ENCODE assay signal across 9 cellular contexts in genomic region chr6:111759836-111760785, GRCh38.
DNase-seq lines count a peak whose midpoint lies in the region; ATAC-seq, FAIRE-seq and TF ChIP-seq lines count a peak whose summit lies in the region.
"Had no signal": no experiment of that assay in that cellular context is flagged by ENCODE, and none has a peak within 500 bp of the region (broad histone marks: within the 10 kb centered on the region; RNA-seq: fewer than 3 reads in every experiment).

No MANE protein-coding gene starts in this region.

- 21% methylated on average over 18 of the region's 18 CpGs for whole genome bisulfite sequencing in K562 (ENCODE audit: insufficient coverage, low coverage, missing lambda C conversion rate)
- WGBS in transverse colon (ENCODE audit: low coverage in 1 of 2), 2 donors: 34 to 64% methylated on average over 9 to 18 of the region's 18 CpGs

- no peak for ATAC-seq in K562
- peak; percentile 48 to 61 for ATAC-seq in lower lobe of right lung
- ATAC-seq in GM21367 (IDR thresholded peaks at IDR 0.05; ENCODE audit: unreplicated experiment): no peak

- TF ChIP-seq CTCF in K562 (IDR thresholded peaks at IDR 0.05 in 2 of 3, conservative IDR thresholded peaks at IDR 0.05 in 1 of 3; ENCODE audit: insufficient read depth in 2 of 3, low read depth in 1 of 3, low read length in 3 of 3): no peak
- TF ChIP-seq CTCF in lower lobe of right lung (IDR thresholded peaks at IDR 0.05): no peak
- TF ChIP-seq CTCF in transverse colon (IDR thresholded peaks at IDR 0.05): no peak

- intact Hi-C loops in K562 (cut with micrococcal nuclease): no loop called here
- intact Hi-C loops in lower lobe of right lung (cut with DNase I): no loop called here
- intact Hi-C loops in transverse colon (cut with DNase I; ENCODE audit: low total_unique reads): no loop called here

- DNase-seq in activated effector memory CD4-positive, alpha-beta T cell treated with anti-CD3 and anti-CD28 coated beads, Interleukin-2, amount 50 U/mL, for 16 hours: peak; percentile 77
- no peak for DNase-seq in activated effector memory CD4-positive, alpha-beta T cell treated with Interleukin-2 at 50 U/mL for 16 hours
- DNase-seq in K562 (ENCODE audit: extremely low read depth in 1 of 4, low spot score in 3 of 4) (no peak), lower lobe of right lung (no peak), transverse colon (no peak), NCI-H128 (lab: John Stamatoyannopoulos, UW; ENCODE audit: unreplicated experiment) (no peak), NCI-H2081 treated with DMSO at 0.1 percent for 48 hours (lab: John Stamatoyannopoulos, UW) (no peak)

- POLR2A ChIA-PET in K562 (lab: Yijun Ruan, JAX): interaction anchor here (1.8 kb wide), 1 partner anchor 10 kb away, joined by 5 read pairs; no protein-coding TSS in a partner anchor

- no peaks in the 10 kb centered on the region for H3K79me2 ChIP-seq in K562 (ENCODE audit: control insufficient read depth, insufficient read depth, low read length)

- no peak overlapping the region for H3K4me2 ChIP-seq in K562 (ENCODE audit: insufficient read depth, low read length)

- H3K36me3 ChIP-seq in K562 (ENCODE audit: control insufficient read depth, insufficient read depth, low read length): no peaks in the 10 kb centered on the region
- no peaks in the 10 kb centered on the region for H3K36me3 ChIP-seq in lower lobe of right lung
- H3K36me3 ChIP-seq in transverse colon: no peaks in the 10 kb centered on the region

- FAIRE-seq in K562 (lab: Jason Lieb, UNC): no peak
- FAIRE-seq: D721Med had no signal

- H3K9me3 ChIP-seq in K562 (replicated peaks; ENCODE audit: control insufficient read depth, insufficient read depth, low read depth, low read length) (no peaks in the 10 kb centered on the region), lower lobe of right lung (no peaks in the 10 kb centered on the region), transverse colon (no peaks in the 10 kb centered on the region)

- no peak overlapping the region for H3K9ac ChIP-seq in K562 (ENCODE audit: insufficient read depth in 1 of 2, low read depth in 2 of 2, low read length in 2 of 2)

- BruUV-seq in K562 (replicated peaks; lab: Mats Ljungman, UMichigan): no TSS peak

- H3K4me1 ChIP-seq in K562 (replicated peaks in 1 of 2; ENCODE audit: control insufficient read depth in 2 of 2, insufficient read depth in 2 of 2, low read length in 2 of 2) (no peaks in the 10 kb centered on the region), lower lobe of right lung (peaks cover 72% of the 10 kb centered on the region), transverse colon (peaks cover 0 to 54% (median 15%) of the 10 kb centered on the region in 4 donors)

- no peak overlapping the region for H3K27ac ChIP-seq in K562 (ENCODE audit: extremely low read depth, low read depth, low read length)
- H3K27ac ChIP-seq in lower lobe of right lung: peak overlapping the region; percentile 72
- H3K27ac ChIP-seq in transverse colon: peak overlapping the region; percentile 81 to 87 (median 86)

- TF ChIP-seq EP300 in K562 (IDR thresholded peaks at IDR 0.05; ENCODE audit: low read length) (no peak), transverse colon (IDR thresholded peaks at IDR 0.05; ENCODE audit: low read depth) (peak; percentile 32)

- H3K9me1 ChIP-seq in K562 (ENCODE audit: control insufficient read depth, insufficient read depth, low read length): no peaks in the 10 kb centered on the region

- TF ChIP-seq POLR2A in K562 (conservative IDR thresholded peaks at IDR 0.05) (no peak), transverse colon (IDR thresholded peaks at IDR 0.05) (no peak)

- CTCF ChIA-PET in K562 (lab: Yijun Ruan, JAX; ENCODE audit: low intra/inter-chr PET ratio): no interaction called here

- no peak for TF ChIP-seq RAD21 in K562 (CRISPR knock-in tag; conservative IDR thresholded peaks at IDR 0.05 in 1 of 2, IDR thresholded peaks at IDR 0.05 in 1 of 2)

- no peak overlapping the region for H2AFZ ChIP-seq in K562 (ENCODE audit: low read depth, low read length)

- H4K20me1 ChIP-seq in K562 (replicated peaks; ENCODE audit: control insufficient read depth, insufficient read depth, low read length): no peaks in the 10 kb centered on the region

- H3K4me3 ChIP-seq in K562: no peak overlapping the region
- peak overlapping the region; percentile 17 for H3K4me3 ChIP-seq in lower lobe of right lung
- H3K4me3 ChIP-seq in transverse colon: peak overlapping the region in 2 of 4 donors; percentile 19 to 21

- in situ Hi-C loops in K562 (cut with MboI): no loop called here
- in situ Hi-C loops in transverse colon (cut with MboI; ENCODE audit: low pct_ligation_motif_present in 1 of 4, low pct_unique_long_range_greater_than_20kb in 1 of 4, low sequenced_read_pairs in 3 of 4): no loop called here

- H3K27me3 ChIP-seq in K562 (ENCODE audit: control insufficient read depth in 2 of 2, insufficient read depth in 2 of 2, low read length in 2 of 2): peaks cover 0 to 19% of the 10 kb centered on the region in 2 experiments; a peak in 2 of 5 replicates
- no peaks in the 10 kb centered on the region for H3K27me3 ChIP-seq in lower lobe of right lung (ENCODE audit: low read depth)
- H3K27me3 ChIP-seq in transverse colon: no peaks in the 10 kb centered on the region

TF ChIP-seq in K562, 482 proteins besides CTCF, POLR2A, EP300 and RAD21 (continues in another document):
- TF ChIP-seq ZNF384 (IDR thresholded peaks at IDR 0.05; ENCODE audit: low read depth, low read length) (peak; percentile 38; the same call in 1 of the 2 replicates), SNRNP70 (optimal IDR thresholded peaks at IDR 0.05; ENCODE audit: low read depth, low read length) (no peak), MAFG (tag; conservative IDR thresholded peaks at IDR 0.05) (peak; percentile 50; the same call in 1 of the 2 replicates), ZKSCAN1 (IDR thresholded peaks at IDR 0.05; ENCODE audit: low read depth, low read length) (no peak)
- TF ChIP-seq, protein P1, sequence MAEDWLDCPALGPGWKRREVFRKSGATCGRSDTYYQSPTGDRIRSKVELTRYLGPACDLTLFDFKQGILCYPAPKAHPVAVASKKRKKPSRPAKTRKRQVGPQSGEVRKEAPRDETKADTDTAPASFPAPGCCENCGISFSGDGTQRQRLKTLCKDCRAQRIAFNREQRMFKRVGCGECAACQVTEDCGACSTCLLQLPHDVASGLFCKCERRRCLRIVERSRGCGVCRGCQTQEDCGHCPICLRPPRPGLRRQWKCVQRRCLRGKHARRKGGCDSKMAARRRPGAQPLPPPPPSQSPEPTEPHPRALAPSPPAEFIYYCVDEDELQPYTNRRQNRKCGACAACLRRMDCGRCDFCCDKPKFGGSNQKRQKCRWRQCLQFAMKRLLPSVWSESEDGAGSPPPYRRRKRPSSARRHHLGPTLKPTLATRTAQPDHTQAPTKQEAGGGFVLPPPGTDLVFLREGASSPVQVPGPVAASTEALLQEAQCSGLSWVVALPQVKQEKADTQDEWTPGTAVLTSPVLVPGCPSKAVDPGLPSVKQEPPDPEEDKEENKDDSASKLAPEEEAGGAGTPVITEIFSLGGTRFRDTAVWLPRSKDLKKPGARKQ (CRISPR knock-in tag; IDR thresholded peaks at IDR 0.05): 0 out of 2 replicates have a peak, but pooled peaks have one; percentile 26

Comparison
In these comparisons a context has a peak if more than half of its experiments do, and no peak if none do; other contexts are left out.
1. ATAC-seq: peak in lower lobe of right lung (2 of 2); none in K562 (single experiment) and GM21367 (single experiment).